In the genomic region with DNA sequence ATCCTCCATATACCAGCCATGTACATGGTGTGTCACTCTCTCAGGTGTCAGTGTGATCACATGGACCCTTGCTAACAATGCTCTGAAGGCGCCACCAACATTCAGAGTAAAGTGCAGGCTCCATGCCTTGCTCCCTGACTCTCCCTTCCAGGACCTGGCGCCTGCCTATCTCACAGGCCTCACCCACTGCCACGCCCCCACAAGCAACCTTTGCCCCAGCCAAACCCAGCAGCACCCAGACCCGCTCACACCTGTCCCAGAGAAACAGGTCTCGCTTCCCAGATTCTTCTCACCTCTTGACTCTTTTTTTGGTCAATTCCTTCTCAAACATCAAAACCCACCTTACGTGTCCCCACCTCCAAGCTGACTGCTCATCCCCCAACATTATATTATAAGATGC, we compare ENCODE assay signal across 1 cellular context.
TF ChIP-seq lines count a peak whose summit lies in the region.

No MANE protein-coding gene starts in this region.

TF ChIP-seq in H1, 55 proteins besides CTCF, POLR2A, EP300 and RAD21:
- TF ChIP-seq HDAC2 (IDR thresholded peaks at IDR 0.05; ENCODE audit: borderline replicate concordance in 1 of 2, low read depth in 2 of 2, low read length in 2 of 2) = no peak
- TF ChIP-seq MAX (IDR thresholded peaks at IDR 0.05) = peak; percentile 43; the same call in 1 of the 2 replicates
